22 cellular contexts compared by ENCODE assay signal in the genomic region with DNA sequence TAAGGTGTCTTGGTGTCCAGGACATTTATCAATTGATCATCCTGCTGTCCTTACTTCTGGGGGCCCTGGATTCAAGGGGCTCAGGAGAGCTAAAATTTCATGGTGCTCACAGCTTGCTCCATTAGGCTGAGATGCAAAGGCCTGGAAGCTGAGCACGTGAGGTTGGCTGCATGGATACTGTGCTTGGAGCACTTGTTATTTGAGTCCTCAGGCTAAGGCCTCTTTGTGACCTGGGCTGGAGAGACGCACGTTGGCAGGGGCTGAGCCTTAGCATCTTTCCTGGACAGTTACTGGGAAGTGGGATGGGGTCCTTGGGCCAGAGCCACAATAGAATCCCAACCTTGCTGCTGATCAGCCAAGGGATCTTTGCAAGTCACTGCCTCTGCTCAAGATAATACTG.
"Had no signal": no experiment of that assay in that cellular context is flagged by ENCODE, and none has a peak within 500 bp of the region (broad histone marks: within the 10 kb centered on the region; RNA-seq: fewer than 3 reads in every experiment).

No MANE protein-coding gene starts in this region.

- H3K4me3 ChIP-seq: adrenal gland, ascending aorta, esophagus squamous epithelium, gastroesophageal sphincter, upper lobe of left lung had no signal

- H3K4me3 Mint-ChIP-seq: activated CD4-positive, alpha-beta T cell treated with anti-CD3 and anti-CD28 coated beads, Interleukin-2, amount 10 ng/mL, durations not matched to agents 7 days and 5 days; activated CD8-positive, alpha-beta T cell treated with anti-CD3 and anti-CD28 coated beads, Interleukin-2, amount 10 ng/mL, durations not matched to agents 7 days and 5 days; activated naive CD8-positive, alpha-beta T cell; activated T-cell treated with anti-CD3 and anti-CD28 coated beads, Interleukin-2, amount 50 U/mL, for 24 hours; effector memory CD8-positive, alpha-beta T cell; stimulated activated memory B cell treated with anti-CD40 and anti-IgM and Interleukin-4, amounts not matched to agents 10 μg/mL and 1 μg/mL and 100 μg/mL, for 72 hours had no signal

- H3K27ac ChIP-seq: adrenal gland, ascending aorta, brain microvascular endothelial cell, esophagus squamous epithelium, gastroesophageal sphincter, upper lobe of left lung, WERI-Rb-1 had no signal

- H3K36me3 ChIP-seq: adrenal gland, ascending aorta, brain microvascular endothelial cell, esophagus squamous epithelium, gastroesophageal sphincter, upper lobe of left lung, WERI-Rb-1 had no signal

- H3K27ac Mint-ChIP-seq: activated CD4-positive, alpha-beta T cell treated with anti-CD3 and anti-CD28 coated beads, Interleukin-2, amount 10 ng/mL, durations not matched to agents 7 days and 5 days; activated naive CD8-positive, alpha-beta T cell; activated T-cell treated with anti-CD3 and anti-CD28 coated beads, Interleukin-2, amount 50 U/mL, for 24 hours; stimulated activated memory B cell treated with anti-CD40 and anti-IgM and Interleukin-4, amounts not matched to agents 10 μg/mL and 1 μg/mL and 100 μg/mL, for 72 hours had no signal

- H3K27me3 ChIP-seq: adrenal gland, ascending aorta, brain microvascular endothelial cell, upper lobe of left lung had no signal

- H3K4me1 ChIP-seq: adrenal gland had no signal

- ATAC-seq: activated CD8-positive, alpha-beta T cell treated with anti-CD3 and anti-CD28 coated beads, Interleukin-2, amount 10 ng/mL, durations not matched to agents 7 days and 5 days; effector memory CD8-positive, alpha-beta T cell; gastroesophageal sphincter; left ventricle myocardium superior; sciatic nerve; stimulated activated memory B cell treated with anti-CD40 and anti-IgM and Interleukin-4, amounts not matched to agents 10 μg/mL and 1 μg/mL and 100 μg/mL, for 72 hours had no signal

- DNase-seq: activated CD4-positive, alpha-beta T cell treated with anti-CD3 and anti-CD28 coated beads, Interleukin-2, amount 10 ng/mL, durations not matched to agents 7 days and 5 days; activated CD4-positive, CD25-positive, alpha-beta regulatory T cell treated with anti-CD3 and anti-CD28 coated beads, Interleukin-2, amount 50 U/mL, for 72 hours; activated CD8-positive, alpha-beta T cell treated with anti-CD3 and anti-CD28 coated beads, Interleukin-2, amount 10 ng/mL, durations not matched to agents 7 days and 5 days; activated naive CD4-positive, alpha-beta T cell; activated T-cell treated with anti-CD3 and anti-CD28 coated beads, Interleukin-2, amount 50 U/mL, for 24 hours; central memory CD4-positive, alpha-beta T cell; effector memory CD8-positive, alpha-beta T cell; esophagus squamous epithelium; hypothalamus; left ventricle myocardium superior; nucleus accumbens; small intestine; stimulated activated CD4-positive, alpha-beta T cell treated with anti-CD3 and anti-CD28 coated beads, Interleukin-2, amount 100 ng/mL, for 24 hours; upper lobe of left lung had no signal
